In genomic region chr15:56631765-56632164, GRCh38 we compare ENCODE assay signal across 22 cellular contexts.
"Had no signal": no experiment of that assay in that cellular context is flagged by ENCODE, and none has a peak within 500 bp of the region (broad histone marks: within the 10 kb centered on the region; RNA-seq: fewer than 3 reads in every experiment).

No MANE protein-coding gene starts in this region.

- H3K4me1 ChIP-seq: suprapubic skin, uterus had no signal

- H2AFZ ChIP-seq: parathyroid adenoma had no signal

- H3K4me3 ChIP-seq: smooth muscle cell, suprapubic skin, transverse colon, uterus had no signal

- H3K9me3 ChIP-seq: suprapubic skin, transverse colon, uterus had no signal

- H3K79me2 ChIP-seq: parathyroid adenoma had no signal

- H3K27ac Mint-ChIP-seq: activated B cell treated with CpG ODN at 0.5 μM for 24 hours; activated naive CD4-positive, alpha-beta T cell treated with anti-CD3 and anti-CD28 coated beads, Interleukin-2, amount 50 U/mL, for 72 hours; stimulated activated naive CD8-positive, alpha-beta T cell treated with anti-CD3 and anti-CD28 coated beads, Interleukin-15, amount 100 ng/mL, for 72 hours had no signal

- DNase-seq: activated B cell treated with CpG ODN at 0.5 μM for 24 hours; activated CD4-positive, alpha-beta T cell treated with anti-CD3 and anti-CD28 coated beads for 4 hours; activated CD8-positive, alpha-beta memory T cell treated with anti-CD3 and anti-CD28 coated beads, Interleukin-2, amount 50 U/mL, for 4 hours; activated gamma-delta T cell; activated T-cell treated with anti-CD3 and anti-CD28 coated beads, Interleukin-2, amount 50 U/mL, for 48 hours; dermis blood vessel endothelial cell; effector memory CD8-positive, alpha-beta T cell; foreskin fibroblast; hippocampal formation; kidney glomerular epithelial cell; left ventricle myocardium superior; naive thymus-derived CD4-positive, alpha-beta T cell; stimulated activated CD4-positive, alpha-beta T cell treated with anti-CD3 and anti-CD28 coated beads, Interleukin-4, amount 100 ng/mL, for 1 hour; stimulated activated naive CD8-positive, alpha-beta T cell treated with anti-CD3 and anti-CD28 coated beads, Interleukin-15, amount 100 ng/mL, for 72 hours; transverse colon; uterus had no signal

- H3K4me2 ChIP-seq: smooth muscle cell had no signal

- H3K27me3 ChIP-seq: suprapubic skin, transverse colon, uterus had no signal

- H3K36me3 ChIP-seq: uterus had no signal

- FAIRE-seq: TTC549 had no signal

- ATAC-seq: activated naive CD4-positive, alpha-beta T cell treated with anti-CD3 and anti-CD28 coated beads, Interleukin-2, amount 50 U/mL, for 72 hours; effector memory CD8-positive, alpha-beta T cell; left ventricle myocardium superior; naive thymus-derived CD4-positive, alpha-beta T cell; sciatic nerve; stimulated activated naive CD8-positive, alpha-beta T cell treated with anti-CD3 and anti-CD28 coated beads, Interleukin-15, amount 100 ng/mL, for 72 hours had no signal

- H3K4me3 Mint-ChIP-seq: activated B cell treated with CpG ODN at 0.5 μM for 24 hours; effector memory CD8-positive, alpha-beta T cell; naive thymus-derived CD4-positive, alpha-beta T cell; stimulated activated naive CD8-positive, alpha-beta T cell treated with anti-CD3 and anti-CD28 coated beads, Interleukin-15, amount 100 ng/mL, for 72 hours had no signal

- H3K27me3 Mint-ChIP-seq: activated B cell treated with CpG ODN at 0.5 μM for 24 hours; effector memory CD8-positive, alpha-beta T cell; naive thymus-derived CD4-positive, alpha-beta T cell; stimulated activated naive CD8-positive, alpha-beta T cell treated with anti-CD3 and anti-CD28 coated beads, Interleukin-15, amount 100 ng/mL, for 72 hours had no signal

- H3K9me3 Mint-ChIP-seq: activated B cell treated with CpG ODN at 0.5 μM for 24 hours; activated naive CD4-positive, alpha-beta T cell treated with anti-CD3 and anti-CD28 coated beads, Interleukin-2, amount 50 U/mL, for 72 hours; effector memory CD8-positive, alpha-beta T cell; naive thymus-derived CD4-positive, alpha-beta T cell; stimulated activated naive CD8-positive, alpha-beta T cell treated with anti-CD3 and anti-CD28 coated beads, Interleukin-15, amount 100 ng/mL, for 72 hours had no signal

- H3K27ac ChIP-seq: parathyroid adenoma, suprapubic skin, transverse colon, uterus had no signal

- H3K4me1 Mint-ChIP-seq: activated B cell treated with CpG ODN at 0.5 μM for 24 hours; stimulated activated naive CD8-positive, alpha-beta T cell treated with anti-CD3 and anti-CD28 coated beads, Interleukin-15, amount 100 ng/mL, for 72 hours had no signal
